Comparison of ENCODE assay signal across 8 cellular contexts in genomic region chr3:123584284-123584987, GRCh38. TPM values are rescaled to one million over a fixed set of nuclear protein-coding genes. Genes with fewer than 3 reads are reported as not detected.
DNase-seq lines count a peak whose midpoint lies in the region; ATAC-seq and TF ChIP-seq lines count a peak whose summit lies in the region.

No MANE protein-coding gene starts in this region.

- H2BK120ac ChIP-seq in trophoblast cell (ENCODE audit: insufficient read depth, low read length, poor library complexity) = peak overlapping the region; percentile 83

- H3K9ac ChIP-seq in trophoblast cell (ENCODE audit: low read length) = peak overlapping the region; percentile 78

- H4K91ac ChIP-seq in trophoblast cell (ENCODE audit: low read depth, low read length) = peak overlapping the region; percentile 84

- H3K18ac ChIP-seq in trophoblast cell (ENCODE audit: low read length) = peak overlapping the region; percentile 92

- no peak for TF ChIP-seq RAD21 in Ishikawa (IDR thresholded peaks at IDR 0.05; ENCODE audit: low read depth)

- H3K9me3 ChIP-seq in trophoblast cell (ENCODE audit: insufficient read depth, low read depth, low read length) = no peaks in the 10 kb centered on the region

- peaks cover 25% of the 10 kb centered on the region for H3K79me1 ChIP-seq in trophoblast cell (ENCODE audit: low read length)

- no peaks in the 10 kb centered on the region for H3K27me3 Mint-ChIP-seq in activated T-helper 17 cell treated with anti-CD3 and anti-CD28 coated beads, Interleukin-2, amount 50 U/mL, for 72 hours

- H4K8ac ChIP-seq in trophoblast cell (ENCODE audit: low read depth, low read length) = peak overlapping the region; percentile 55

- peaks cover 4 to 5% of the 10 kb centered on the region in 2 experiments for H3K4me1 ChIP-seq in trophoblast cell (ENCODE audit: control insufficient read depth in 1 of 2, insufficient read depth in 2 of 2, low read length in 2 of 2)

- peak overlapping the region; percentile 68 for H3K14ac ChIP-seq in trophoblast cell (ENCODE audit: low read length)

- ATAC-seq in GM21528 (IDR thresholded peaks at IDR 0.05; ENCODE audit: low FRiP score, unreplicated experiment) (peak; percentile 36), Right ventricle myocardium inferior (peak; percentile 43)
- ATAC-seq in activated T-helper 17 cell treated with anti-CD3 and anti-CD28 coated beads, Interleukin-2, amount 50 U/mL, for 72 hours (replicated peaks) = peak; percentile 45

- H2BK12ac ChIP-seq in trophoblast cell (ENCODE audit: low read length) = peak overlapping the region; percentile 43

- DNase-seq in NK-92 treated with Interleukin-12 subunit alpha and Interleukin-12 subunit beta, amount 100 ng/mL, for 24 hours (lab: John Stamatoyannopoulos, UW) = peak; percentile 62
- no peak for DNase-seq in NK-92 (lab: John Stamatoyannopoulos, UW; ENCODE audit: unreplicated experiment)
- DNase-seq in Right ventricle myocardium inferior (ENCODE audit: missing footprints) = no peak
- DNase-seq in trophoblast cell = peak; percentile 54 to 66
- DNase-seq in NOMO-1 treated with dmso at 0.1 percent for 144 hours (lab: John Stamatoyannopoulos, UW; ENCODE audit: unreplicated experiment) = no peak

- peak overlapping the region; percentile 81 for H3K27ac ChIP-seq in trophoblast cell (ENCODE audit: low read depth, low read length)

- no peak overlapping the region for H3K23ac ChIP-seq in trophoblast cell (ENCODE audit: low read length)

- no peaks in the 10 kb centered on the region for H3K27me3 ChIP-seq in trophoblast cell (ENCODE audit: insufficient read depth, low read length)

- H3K4me3 Mint-ChIP-seq in activated T-helper 17 cell treated with anti-CD3 and anti-CD28 coated beads, Interleukin-2, amount 50 U/mL, for 72 hours = no peak overlapping the region

- intact Hi-C loops in Right ventricle myocardium inferior (cut with DNase I) = no loop called here

- peaks cover 13% of the 10 kb centered on the region for H3K79me2 ChIP-seq in trophoblast cell (ENCODE audit: control insufficient read depth, insufficient read depth, low read length, poor library complexity)

- WGBS in trophoblast cell (ENCODE audit: extremely low coverage, insufficient coverage, insufficient read length) = no CpG with 5 or more reads among the region's 65 CpGs

- no peak for TF ChIP-seq EP300 in Ishikawa (IDR thresholded peaks at IDR 0.05; ENCODE audit: borderline replicate concordance)

- H3K4me3 ChIP-seq in trophoblast cell (ENCODE audit: low read depth, low read length) = peak overlapping the region; percentile 92

- peak overlapping the region; percentile 90 for H2BK5ac ChIP-seq in trophoblast cell (ENCODE audit: low read depth, low read length, poor library complexity)

- peak overlapping the region; percentile 71 for H3K4me2 ChIP-seq in trophoblast cell (ENCODE audit: low read length)

- H3K4me1 Mint-ChIP-seq in activated T-helper 17 cell treated with anti-CD3 and anti-CD28 coated beads, Interleukin-2, amount 50 U/mL, for 72 hours = peaks cover 7% of the 10 kb centered on the region

- peak overlapping the region; percentile 90 for H3K4ac ChIP-seq in trophoblast cell (ENCODE audit: low read depth, low read length)

- peaks cover 7 to 14% of the 10 kb centered on the region in 2 experiments for H3K36me3 ChIP-seq in trophoblast cell (ENCODE audit: control insufficient read depth in 1 of 2, insufficient read depth in 2 of 2, low read length in 2 of 2)

- H2AK5ac ChIP-seq in trophoblast cell (ENCODE audit: low read length) = peak overlapping the region; percentile 76

- H3K36me3 Mint-ChIP-seq in activated T-helper 17 cell treated with anti-CD3 and anti-CD28 coated beads, Interleukin-2, amount 50 U/mL, for 72 hours (ENCODE audit: low read depth) = peaks cover 28% of the 10 kb centered on the region

- H2AFZ ChIP-seq in trophoblast cell (ENCODE audit: insufficient read depth, low read length, poor library complexity) = peak overlapping the region; percentile 35

- H3K9me3 Mint-ChIP-seq in activated T-helper 17 cell treated with anti-CD3 and anti-CD28 coated beads, Interleukin-2, amount 50 U/mL, for 72 hours = no peaks in the 10 kb centered on the region

- H4K12ac ChIP-seq in trophoblast cell (ENCODE audit: low read depth, low read length) = peak overlapping the region; percentile 77

- peak overlapping the region; percentile 77 for H3K27ac Mint-ChIP-seq in activated T-helper 17 cell treated with anti-CD3 and anti-CD28 coated beads, Interleukin-2, amount 50 U/mL, for 72 hours

TF ChIP-seq in Ishikawa, 13 proteins besides CTCF, POLR2A, EP300 and RAD21:
- peak; percentile 52; the same call in 1 of the 2 replicates for TF ChIP-seq ZBTB7A (IDR thresholded peaks at IDR 0.05; ENCODE audit: low read depth)
- TF ChIP-seq TEAD4 (IDR thresholded peaks at IDR 0.05) = no peak
TF ChIP-seq in Ishikawa: peak in this region for 1.

RNA-seq across cellular contexts. Expression of gene HACD2, which starts 0.4 kb away (rescaled TPM):
- 10 to 100 TPM; 22.4 to 31.3 TPM for total RNA-seq in activated T-helper 17 cell treated with anti-CD3 and anti-CD28 coated beads, Interleukin-2, amount 50 U/mL, for 72 hours
- 12.1 TPM for total RNA-seq in Right ventricle myocardium inferior
- polyA plus RNA-seq in trophoblast cell (2013) = 48.8 and 49.1 TPM in 2 replicates

Comparison
In these comparisons a context has a peak if more than half of its experiments do, and no peak if none do; other contexts are left out.
1. DNase-seq: peak in NK-92 treated with Interleukin-12 subunit alpha and Interleukin-12 subunit beta, amount 100 ng/mL, for 24 hours (single experiment) and trophoblast cell (2 of 2); none in NK-92 (single experiment), Right ventricle myocardium inferior (single experiment) and NOMO-1 treated with dmso at 0.1 percent for 144 hours (single experiment).
2. Peak in every context shown above with its lines, with median percentiles within 50 percentile points of each other: ATAC-seq.